In the genomic region with DNA sequence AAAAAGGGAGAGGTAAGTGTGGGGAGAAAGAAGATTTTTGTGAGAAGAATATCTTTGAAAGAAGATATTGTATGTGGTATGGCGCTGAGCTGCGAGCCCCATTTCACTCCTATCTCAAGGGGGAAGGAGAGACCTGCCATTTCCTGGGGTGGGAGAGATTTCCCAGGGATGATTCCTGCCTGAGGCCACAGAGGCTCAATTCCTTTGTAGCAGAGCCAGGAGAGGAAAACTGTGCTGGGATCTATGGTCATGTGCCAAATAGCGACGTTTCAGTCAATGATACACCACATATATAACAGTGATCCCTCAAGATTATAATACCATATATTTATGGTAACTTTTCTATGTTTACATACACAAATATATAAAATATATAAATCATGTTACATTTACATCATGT, we compare ENCODE assay signal across 1 cellular context.
TF ChIP-seq lines count a peak whose summit lies in the region.

No MANE protein-coding gene starts in this region.

TF ChIP-seq in H1, 55 proteins besides CTCF, POLR2A, EP300 and RAD21:
- TF ChIP-seq SIX5 (IDR thresholded peaks at IDR 0.05; ENCODE audit: low read depth, low read length) = no peak
- no peak for TF ChIP-seq CBX8 (IDR thresholded peaks at IDR 0.05; ENCODE audit: borderline replicate concordance, low read depth, low read length)
- no peak for TF ChIP-seq RBBP5 (IDR thresholded peaks at IDR 0.05; ENCODE audit: borderline replicate concordance, low read depth, low read length)
- no peak for TF ChIP-seq EZH2 (IDR thresholded peaks at IDR 0.05; ENCODE audit: low read depth, low read length, severe bottlenecking)
- TF ChIP-seq JUN (IDR thresholded peaks at IDR 0.05; ENCODE audit: low read depth, low read length) = no peak
- no peak for TF ChIP-seq GTF2F1 (IDR thresholded peaks at IDR 0.05; ENCODE audit: borderline replicate concordance, low read depth, low read length)
- TF ChIP-seq CEBPB (IDR thresholded peaks at IDR 0.05; ENCODE audit: low read depth, low read length) = no peak
- TF ChIP-seq BACH1 (IDR thresholded peaks at IDR 0.05; ENCODE audit: low read length) = no peak
- no peak for TF ChIP-seq SRF (IDR thresholded peaks at IDR 0.05; ENCODE audit: low read depth, low read length)
